Comparison of ENCODE assay signal across 1 cellular context in the genomic region with DNA sequence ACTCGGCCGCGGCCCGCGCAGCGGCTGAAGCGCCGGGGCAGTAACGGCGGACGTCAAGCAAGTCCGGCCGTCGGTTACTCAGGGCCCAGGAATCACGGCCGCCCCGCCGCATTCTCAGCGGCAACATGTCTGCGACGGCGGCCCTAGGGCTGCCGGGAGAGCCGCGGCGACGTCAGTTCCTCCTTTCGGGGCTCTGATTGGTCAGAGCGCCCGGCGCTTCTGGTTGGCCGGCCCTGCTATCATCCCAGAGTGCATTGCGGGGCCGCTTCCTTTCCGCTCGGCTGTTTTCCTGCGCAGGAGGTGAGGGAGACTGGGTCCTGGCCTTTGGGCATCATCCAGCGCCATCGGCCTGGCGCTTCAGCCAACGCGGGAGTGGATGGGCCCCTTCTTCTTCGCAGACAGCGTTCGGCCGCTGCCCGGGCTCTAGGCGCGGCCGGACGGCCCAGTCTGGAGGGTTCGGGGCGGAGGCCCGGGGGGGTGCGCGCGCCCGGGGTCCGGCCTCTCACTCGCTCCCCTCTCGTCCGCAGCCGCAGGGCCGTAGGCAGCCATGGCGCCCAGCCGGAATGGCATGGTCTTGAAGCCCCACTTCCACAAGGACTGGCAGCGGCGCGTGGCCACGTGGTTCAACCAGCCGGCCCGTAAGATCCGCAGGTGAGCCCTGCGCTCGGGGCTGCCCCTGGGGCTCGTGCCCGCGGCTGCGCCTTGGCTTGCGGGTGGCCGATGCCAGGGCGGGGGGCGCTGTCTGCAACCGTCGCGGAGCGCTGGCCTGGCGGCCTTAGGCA.
TF ChIP-seq lines count a peak whose summit lies in the region.

RPL13 (plus strand) TSS at position 270 of the 782 bp plus-strand sequence; CDS start at position 548, 278 bp downstream.

TF ChIP-seq in K562, 482 proteins besides CTCF, POLR2A, EP300 and RAD21 (continued from another document and continues in another):
- TF ChIP-seq, protein P1, sequence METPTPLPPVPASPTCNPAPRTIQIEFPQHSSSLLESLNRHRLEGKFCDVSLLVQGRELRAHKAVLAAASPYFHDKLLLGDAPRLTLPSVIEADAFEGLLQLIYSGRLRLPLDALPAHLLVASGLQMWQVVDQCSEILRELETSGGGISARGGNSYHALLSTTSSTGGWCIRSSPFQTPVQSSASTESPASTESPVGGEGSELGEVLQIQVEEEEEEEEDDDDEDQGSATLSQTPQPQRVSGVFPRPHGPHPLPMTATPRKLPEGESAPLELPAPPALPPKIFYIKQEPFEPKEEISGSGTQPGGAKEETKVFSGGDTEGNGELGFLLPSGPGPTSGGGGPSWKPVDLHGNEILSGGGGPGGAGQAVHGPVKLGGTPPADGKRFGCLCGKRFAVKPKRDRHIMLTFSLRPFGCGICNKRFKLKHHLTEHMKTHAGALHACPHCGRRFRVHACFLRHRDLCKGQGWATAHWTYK (CRISPR knock-in tag; IDR thresholded peaks at IDR 0.05), result no peak; the same call in 1 of the 2 replicates
- TF ChIP-seq PTRF (tag; IDR thresholded peaks at IDR 0.05), result no peak
- TF ChIP-seq STAG1 (CRISPR knock-in tag; IDR thresholded peaks at IDR 0.05; ENCODE audit: borderline replicate concordance), result no peak; the same call in 1 of the 2 replicates
- peak; percentile 91 for TF ChIP-seq TGIF2 (CRISPR knock-in tag; IDR thresholded peaks at IDR 0.05)
- TF ChIP-seq NUFIP1 (IDR thresholded peaks at IDR 0.05; ENCODE audit: partially characterized antibody), result no peak
- TF ChIP-seq ZNF77 (CRISPR knock-in tag; IDR thresholded peaks at IDR 0.05), result no peak
- no peak for TF ChIP-seq HDGF (IDR thresholded peaks at IDR 0.05)
- no peak for TF ChIP-seq ARID3B (CRISPR knock-in tag; IDR thresholded peaks at IDR 0.05; ENCODE audit: borderline replicate concordance)
- TF ChIP-seq CHD1 (IDR thresholded peaks at IDR 0.05; ENCODE audit: low read length), result no peak
- peak; percentile 34 for TF ChIP-seq ZBTB1 (CRISPR knock-in tag; IDR thresholded peaks at IDR 0.05; ENCODE audit: borderline replicate concordance, low read depth)
- peak; percentile 87 for TF ChIP-seq MBD2 (IDR thresholded peaks at IDR 0.05; ENCODE audit: borderline replicate concordance, low read depth)
- TF ChIP-seq FOXJ3 (CRISPR knock-in tag; IDR thresholded peaks at IDR 0.05), result no peak
- TF ChIP-seq ZNF707 (CRISPR knock-in tag; conservative IDR thresholded peaks at IDR 0.05), result no peak
- TF ChIP-seq BCOR (IDR thresholded peaks at IDR 0.05), result no peak
- TF ChIP-seq XRCC5 (IDR thresholded peaks at IDR 0.05; ENCODE audit: low read depth, low read length), result no peak
- TF ChIP-seq RFX5 (IDR thresholded peaks at IDR 0.05; ENCODE audit: low read depth, low read length), result no peak
- peak; percentile 86 for TF ChIP-seq MAX (CRISPR knock-in tag; IDR thresholded peaks at IDR 0.05)
- peak; percentile 76 for TF ChIP-seq RB1 (IDR thresholded peaks at IDR 0.05; ENCODE audit: low read depth)
- TF ChIP-seq CBX2 (IDR thresholded peaks at IDR 0.05; ENCODE audit: insufficient read depth, low read length, poor library complexity, severe bottlenecking), result no peak
- no peak for TF ChIP-seq LEF1 (IDR thresholded peaks at IDR 0.05)
- peak; percentile 62 for TF ChIP-seq CEBPG (CRISPR knock-in tag; IDR thresholded peaks at IDR 0.05)
- TF ChIP-seq CEBPG (tag; conservative IDR thresholded peaks at IDR 0.05 in 1 of 2, IDR thresholded peaks at IDR 0.05 in 1 of 2), result no peak
- TF ChIP-seq SMAD1 (IDR thresholded peaks at IDR 0.05; ENCODE audit: low read depth, low read length, partially characterized antibody), result peak; percentile 81
- TF ChIP-seq, protein P2, sequence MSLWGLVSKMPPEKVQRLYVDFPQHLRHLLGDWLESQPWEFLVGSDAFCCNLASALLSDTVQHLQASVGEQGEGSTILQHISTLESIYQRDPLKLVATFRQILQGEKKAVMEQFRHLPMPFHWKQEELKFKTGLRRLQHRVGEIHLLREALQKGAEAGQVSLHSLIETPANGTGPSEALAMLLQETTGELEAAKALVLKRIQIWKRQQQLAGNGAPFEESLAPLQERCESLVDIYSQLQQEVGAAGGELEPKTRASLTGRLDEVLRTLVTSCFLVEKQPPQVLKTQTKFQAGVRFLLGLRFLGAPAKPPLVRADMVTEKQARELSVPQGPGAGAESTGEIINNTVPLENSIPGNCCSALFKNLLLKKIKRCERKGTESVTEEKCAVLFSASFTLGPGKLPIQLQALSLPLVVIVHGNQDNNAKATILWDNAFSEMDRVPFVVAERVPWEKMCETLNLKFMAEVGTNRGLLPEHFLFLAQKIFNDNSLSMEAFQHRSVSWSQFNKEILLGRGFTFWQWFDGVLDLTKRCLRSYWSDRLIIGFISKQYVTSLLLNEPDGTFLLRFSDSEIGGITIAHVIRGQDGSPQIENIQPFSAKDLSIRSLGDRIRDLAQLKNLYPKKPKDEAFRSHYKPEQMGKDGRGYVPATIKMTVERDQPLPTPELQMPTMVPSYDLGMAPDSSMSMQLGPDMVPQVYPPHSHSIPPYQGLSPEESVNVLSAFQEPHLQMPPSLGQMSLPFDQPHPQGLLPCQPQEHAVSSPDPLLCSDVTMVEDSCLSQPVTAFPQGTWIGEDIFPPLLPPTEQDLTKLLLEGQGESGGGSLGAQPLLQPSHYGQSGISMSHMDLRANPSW (CRISPR knock-in tag; IDR thresholded peaks at IDR 0.05), result 0 out of 2 replicates have a peak, but pooled peaks have one; percentile 76
- TF ChIP-seq, protein P3, sequence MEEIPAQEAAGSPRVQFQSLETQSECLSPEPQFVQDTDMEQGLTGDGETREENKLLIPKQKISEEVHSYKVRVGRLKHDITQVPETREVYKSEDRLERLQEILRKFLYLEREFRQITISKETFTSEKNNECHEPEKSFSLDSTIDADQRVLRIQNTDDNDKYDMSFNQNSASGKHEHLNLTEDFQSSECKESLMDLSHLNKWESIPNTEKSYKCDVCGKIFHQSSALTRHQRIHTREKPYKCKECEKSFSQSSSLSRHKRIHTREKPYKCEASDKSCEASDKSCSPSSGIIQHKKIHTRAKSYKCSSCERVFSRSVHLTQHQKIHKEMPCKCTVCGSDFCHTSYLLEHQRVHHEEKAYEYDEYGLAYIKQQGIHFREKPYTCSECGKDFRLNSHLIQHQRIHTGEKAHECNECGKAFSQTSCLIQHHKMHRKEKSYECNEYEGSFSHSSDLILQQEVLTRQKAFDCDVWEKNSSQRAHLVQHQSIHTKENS (CRISPR knock-in tag; IDR thresholded peaks at IDR 0.05), result no peak
- peak; percentile 30; the same call in 1 of the 2 replicates for TF ChIP-seq ZNF274 (IDR thresholded peaks at IDR 0.05; ENCODE audit: borderline replicate concordance, low read depth, low read length)
- TF ChIP-seq SNRNP70 (optimal IDR thresholded peaks at IDR 0.05; ENCODE audit: low read depth, low read length), result no peak
- TF ChIP-seq RFX7 (CRISPR knock-in tag; IDR thresholded peaks at IDR 0.05), result no peak
- TF ChIP-seq, protein P4, sequence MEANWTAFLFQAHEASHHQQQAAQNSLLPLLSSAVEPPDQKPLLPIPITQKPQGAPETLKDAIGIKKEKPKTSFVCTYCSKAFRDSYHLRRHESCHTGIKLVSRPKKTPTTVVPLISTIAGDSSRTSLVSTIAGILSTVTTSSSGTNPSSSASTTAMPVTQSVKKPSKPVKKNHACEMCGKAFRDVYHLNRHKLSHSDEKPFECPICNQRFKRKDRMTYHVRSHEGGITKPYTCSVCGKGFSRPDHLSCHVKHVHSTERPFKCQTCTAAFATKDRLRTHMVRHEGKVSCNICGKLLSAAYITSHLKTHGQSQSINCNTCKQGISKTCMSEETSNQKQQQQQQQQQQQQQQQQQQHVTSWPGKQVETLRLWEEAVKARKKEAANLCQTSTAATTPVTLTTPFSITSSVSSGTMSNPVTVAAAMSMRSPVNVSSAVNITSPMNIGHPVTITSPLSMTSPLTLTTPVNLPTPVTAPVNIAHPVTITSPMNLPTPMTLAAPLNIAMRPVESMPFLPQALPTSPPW (CRISPR knock-in tag; IDR thresholded peaks at IDR 0.05), result peak; percentile 84
- peak; percentile 28 for TF ChIP-seq MEIS2 (IDR thresholded peaks at IDR 0.05; ENCODE audit: partially characterized antibody)
- TF ChIP-seq TOE1 (IDR thresholded peaks at IDR 0.05; ENCODE audit: borderline replicate concordance), result peak; percentile 53; the same call in 1 of the 2 replicates
- no peak for TF ChIP-seq TOE1 (CRISPR knock-in tag; IDR thresholded peaks at IDR 0.05; ENCODE audit: borderline replicate concordance, low read depth)
- TF ChIP-seq ZNF184 (CRISPR knock-in tag; IDR thresholded peaks at IDR 0.05), result no peak
- no peak for TF ChIP-seq MTF1 (CRISPR knock-in tag; IDR thresholded peaks at IDR 0.05; ENCODE audit: borderline replicate concordance)
- TF ChIP-seq MED1 (CRISPR knock-in tag; IDR thresholded peaks at IDR 0.05; ENCODE audit: borderline replicate concordance), result no peak
- TF ChIP-seq TFE3 (CRISPR knock-in tag; IDR thresholded peaks at IDR 0.05), result no peak
- no peak for TF ChIP-seq ZNF347 (CRISPR knock-in tag; IDR thresholded peaks at IDR 0.05; ENCODE audit: low read depth)
- TF ChIP-seq SREBF2 (CRISPR knock-in tag; IDR thresholded peaks at IDR 0.05), result no peak
- TF ChIP-seq BHLHE40 (IDR thresholded peaks at IDR 0.05; ENCODE audit: low read length), result no peak
- TF ChIP-seq E4F1 (CRISPR knock-in tag; IDR thresholded peaks at IDR 0.05; ENCODE audit: borderline replicate concordance), result no peak
- TF ChIP-seq RBM25 (IDR thresholded peaks at IDR 0.05; ENCODE audit: low read depth, low read length, severe bottlenecking), result no peak
- TF ChIP-seq KLF6 (CRISPR knock-in tag; IDR thresholded peaks at IDR 0.05; ENCODE audit: borderline replicate concordance), result no peak
- no peak for TF ChIP-seq TAF15 (IDR thresholded peaks at IDR 0.05; ENCODE audit: low read depth, low read length)
- no peak for TF ChIP-seq NFE2 (IDR thresholded peaks at IDR 0.05; ENCODE audit: low read depth)
- no peak for TF ChIP-seq ZNF384 (IDR thresholded peaks at IDR 0.05; ENCODE audit: low read depth, low read length)
- no peak; the same call in 1 of the 2 replicates for TF ChIP-seq FOSL1 (tag; conservative IDR thresholded peaks at IDR 0.05)
- no peak for TF ChIP-seq NR2C1 (IDR thresholded peaks at IDR 0.05)
- no peak for TF ChIP-seq NR2C1 (tag; IDR thresholded peaks at IDR 0.05)
- TF ChIP-seq ZNF124 (CRISPR knock-in tag; IDR thresholded peaks at IDR 0.05), result no peak
- TF ChIP-seq STAT5B (CRISPR knock-in tag; IDR thresholded peaks at IDR 0.05), result no peak
- no peak for TF ChIP-seq ZNF445 (CRISPR knock-in tag; IDR thresholded peaks at IDR 0.05; ENCODE audit: low read depth)
- peak; percentile 15; the same call in 1 of the 2 replicates for TF ChIP-seq ILF3 (IDR thresholded peaks at IDR 0.05; ENCODE audit: borderline replicate concordance)
- TF ChIP-seq RBM34 (IDR thresholded peaks at IDR 0.05; ENCODE audit: borderline replicate concordance, insufficient read depth, low read length), result no peak
- TF ChIP-seq RHOXF2B (CRISPR knock-in tag; conservative IDR thresholded peaks at IDR 0.05), result no peak
- TF ChIP-seq NFATC3 (IDR thresholded peaks at IDR 0.05), result no peak
- TF ChIP-seq RBM14 (IDR thresholded peaks at IDR 0.05; ENCODE audit: borderline replicate concordance, insufficient read depth, low read depth, low read length), result 0 out of 2 replicates have a peak, but pooled peaks have one; percentile 10
- TF ChIP-seq ZNF431 (CRISPR knock-in tag; IDR thresholded peaks at IDR 0.05), result no peak
- TF ChIP-seq ZNF444 (CRISPR knock-in tag; IDR thresholded peaks at IDR 0.05), result no peak
